8 cellular contexts compared by ENCODE assay signal in the genomic region with DNA sequence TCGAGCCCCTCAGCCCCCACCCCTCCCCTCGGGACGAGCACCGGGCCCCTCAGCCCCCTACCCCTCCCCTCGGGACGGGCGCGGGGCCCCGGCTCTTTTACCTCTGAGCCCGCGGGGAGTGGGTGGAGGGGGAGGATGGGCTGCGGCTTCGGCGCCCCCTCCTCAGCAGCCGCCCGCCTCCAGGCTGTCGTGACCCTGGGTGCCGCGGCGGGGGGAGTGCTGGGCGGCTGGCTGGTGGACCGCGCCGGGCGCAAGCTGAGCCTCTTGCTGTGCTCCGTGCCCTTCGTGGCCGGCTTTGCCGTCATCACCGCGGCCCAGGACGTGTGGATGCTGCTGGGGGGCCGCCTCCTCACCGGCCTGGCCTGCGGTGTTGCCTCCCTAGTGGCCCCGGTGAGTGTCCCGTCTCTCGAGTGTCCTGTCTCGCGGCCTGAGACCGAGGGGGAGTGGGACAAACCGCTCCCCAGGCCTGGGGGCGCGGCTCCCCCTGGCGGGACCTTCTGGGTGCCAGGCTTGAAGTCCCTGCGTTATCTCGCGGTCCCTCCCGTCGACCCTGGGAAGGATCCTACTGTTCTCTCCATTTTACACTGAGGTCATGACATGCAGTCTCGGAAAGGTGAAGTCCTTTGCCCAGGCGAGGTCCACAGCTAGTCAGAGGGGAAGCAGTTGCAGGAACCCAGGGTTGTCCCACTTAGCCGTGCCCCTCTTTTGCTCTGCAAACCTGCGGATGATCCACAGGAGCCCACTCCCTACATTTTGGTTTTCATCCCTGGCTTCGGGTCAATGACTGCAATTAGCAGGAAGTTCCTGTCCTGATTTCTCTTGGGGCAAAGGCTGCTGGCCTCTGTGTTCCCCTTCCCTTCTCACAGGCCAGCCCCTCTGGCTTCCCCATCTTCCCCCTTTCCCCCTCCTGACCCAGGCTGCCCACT. TPM values are rescaled to one million over a fixed set of nuclear protein-coding genes. Genes with fewer than 3 reads are reported as not detected.
DNase-seq lines count a peak whose midpoint lies in the region; ATAC-seq, FAIRE-seq and TF ChIP-seq lines count a peak whose summit lies in the region.

No MANE protein-coding gene starts in this region.

- H3K9me1 ChIP-seq in endothelial cell of umbilical vein (replicated peaks; ENCODE audit: control insufficient read depth, extremely low read depth, insufficient read depth, low read length) = no peaks in the 10 kb centered on the region

- peak in 1 of 2 donors; percentile 13 for ATAC-seq in upper lobe of left lung (ENCODE audit: low FRiP score in 2 of 2)

- H3K9me3 ChIP-seq in endothelial cell of umbilical vein (replicated peaks; ENCODE audit: control insufficient read depth, insufficient read depth, low read length) (no peaks in the 10 kb centered on the region), mononuclear cell (ENCODE audit: low read depth, low read length) (no peaks in the 10 kb centered on the region), upper lobe of left lung (no peaks in the 10 kb centered on the region)

- DNase-seq in CD1c-positive myeloid dendritic cell (ENCODE audit: extremely low spot score) (peak; percentile 22), HT-29 (ENCODE audit: low spot score) (peak; percentile 42), endothelial cell of umbilical vein (ENCODE audit: low read depth, low spot score) (peak; percentile 68), upper lobe of left lung (peak; percentile 43 to 89), Ammon's horn (ENCODE audit: low spot score) (no peak), NCI-H774 (lab: John Stamatoyannopoulos, UW) (no peak)

- no peaks in the 10 kb centered on the region for H4K20me1 ChIP-seq in endothelial cell of umbilical vein (replicated peaks; ENCODE audit: control insufficient read depth, extremely low read depth, insufficient read depth, low read length)

- TF ChIP-seq EP300 in upper lobe of left lung (IDR thresholded peaks at IDR 0.05) = no peak

- no peak for TF ChIP-seq POLR2A in endothelial cell of umbilical vein (IDR thresholded peaks at IDR 0.05; ENCODE audit: low read depth, low read length)
- no peak for TF ChIP-seq POLR2A in upper lobe of left lung (IDR thresholded peaks at IDR 0.05)

- no peaks in the 10 kb centered on the region for H3K79me2 ChIP-seq in endothelial cell of umbilical vein (ENCODE audit: control insufficient read depth, insufficient read depth, low read length)

- H3K4me1 ChIP-seq in endothelial cell of umbilical vein (ENCODE audit: control insufficient read depth, extremely low read depth, insufficient read depth, low read length) (peaks cover 9% of the 10 kb centered on the region), mononuclear cell (ENCODE audit: insufficient read depth, low read length) (peaks cover 17% of the 10 kb centered on the region), upper lobe of left lung (peaks cover 13 to 29% (median 19%) of the 10 kb centered on the region in 4 donors)

- peak overlapping the region; percentile 42 to 85 (median 51) for H3K4me3 ChIP-seq in endothelial cell of umbilical vein (replicated peaks in 1 of 3; ENCODE audit: insufficient read depth in 1 of 3, low read depth in 1 of 3, low read length in 3 of 3)
- peak overlapping the region; percentile 48 for H3K4me3 ChIP-seq in mononuclear cell (ENCODE audit: low read length)
- peak overlapping the region; percentile 79 to 96 (median 94) for H3K4me3 ChIP-seq in upper lobe of left lung

- FAIRE-seq in endothelial cell of umbilical vein (lab: Jason Lieb, UNC) = peak; percentile 80

- CTCF ChIA-PET in endothelial cell of umbilical vein (lab: Charles Lee) = interaction anchor here (0.7 to 3.5 kb wide), 13 partner anchors 9 to 457 kb away, joined by 3 to 19 read pairs (median 7); partner anchors contain the start of gene ZNF79

- intact Hi-C loops in endothelial cell of umbilical vein (cut with micrococcal nuclease) = loop anchor here (1.0 kb wide), 3 partner anchors 26 to 458 kb away; partner anchors contain the start of gene ZNF79

- H3K36me3 ChIP-seq in endothelial cell of umbilical vein (ENCODE audit: control insufficient read depth in 2 of 2, extremely low read depth in 1 of 2, insufficient read depth in 2 of 2, low read length in 2 of 2) (no peaks in the 10 kb centered on the region), upper lobe of left lung (peaks cover 0 to 18% (median 12%) of the 10 kb centered on the region in 4 donors)

- peak overlapping the region; percentile 70 for H3K4me2 ChIP-seq in endothelial cell of umbilical vein (ENCODE audit: insufficient read depth, low read length)

- TF ChIP-seq CTCF in VCaP (conservative IDR thresholded peaks at IDR 0.05) = peak; percentile 76
- TF ChIP-seq CTCF in endothelial cell of umbilical vein (IDR thresholded peaks at IDR 0.05; ENCODE audit: extremely low read depth in 1 of 2, insufficient read depth in 1 of 2, low read depth in 1 of 2, low read length in 2 of 2) = peak; percentile 49 to 73
- peak; percentile 20 to 67 (median 38) for TF ChIP-seq CTCF in upper lobe of left lung (IDR thresholded peaks at IDR 0.05)

- peak overlapping the region; percentile 72 for H2AFZ ChIP-seq in endothelial cell of umbilical vein (ENCODE audit: low read depth, low read length)

- POLR2A ChIA-PET in endothelial cell of umbilical vein (lab: Charles Lee) = no interaction called here

- peak overlapping the region; percentile 38 for H3K9ac ChIP-seq in endothelial cell of umbilical vein (replicated peaks; ENCODE audit: extremely low read depth, insufficient read depth, low read length)

- H3K27ac ChIP-seq in VCaP (peak overlapping the region; percentile 90), endothelial cell of umbilical vein (ENCODE audit: insufficient read depth, low read depth, low read length) (no peak overlapping the region), upper lobe of left lung (peak overlapping the region; percentile 83 to 88 (median 86))

- dilution Hi-C loops in endothelial cell of umbilical vein (cut with MboI; ENCODE audit: extremely low pct_ligation_motif_present, low sequenced_read_pairs) = no loop called here

- H3K27me3 ChIP-seq in endothelial cell of umbilical vein (ENCODE audit: control insufficient read depth in 2 of 2, insufficient read depth in 2 of 2, low read length in 2 of 2) (peaks cover 2 to 4% of the 10 kb centered on the region in 2 experiments), mononuclear cell (ENCODE audit: insufficient read depth, low read length) (peaks cover 15% of the 10 kb centered on the region), upper lobe of left lung (no peaks in the 10 kb centered on the region)

- BruUV-seq in endothelial cell of umbilical vein (replicated peaks; lab: Mats Ljungman, UMichigan) = TSS peak; percentile 36

- 10 to 46% methylated on average over 6 to 24 of the region's 55 CpGs for WGBS in upper lobe of left lung, 2 donors

RNA-seq across cellular contexts. Expression of gene SLC2A8, which starts 1.0 kb away (rescaled TPM):
- 36.2 and 37.5 TPM in 2 replicates for total RNA-seq in HT-29 (2014; rRNA removed; shearing (Covaris generic))
- total RNA-seq in endothelial cell of umbilical vein = 17.0 and 19.3 TPM in 2 replicates
- polyA plus RNA-seq in endothelial cell of umbilical vein = 26.1 and 33.5 TPM in 2 replicates
- polyA plus RNA-seq in endothelial cell of umbilical vein (2011; cell fraction: cytosol; rRNA removed) = 13.7 and 16.7 TPM in 2 replicates
- 24.4 and 33.0 TPM in 2 replicates for polyA plus RNA-seq in endothelial cell of umbilical vein (2011; cell fraction: nucleus; rRNA removed)
- 10.9 and 15.6 TPM in 2 replicates for polyA plus RNA-seq in endothelial cell of umbilical vein (2012)
- 9.5 and 15.3 TPM in 2 replicates for polyA minus RNA-seq in endothelial cell of umbilical vein
- 18.9 TPM for polyA minus RNA-seq in endothelial cell of umbilical vein (2011; cell fraction: cytosol; rRNA and poly(A)+ RNA removed)
- 9.1 and 10.6 TPM in 2 replicates for polyA minus RNA-seq in endothelial cell of umbilical vein (2011; cell fraction: nucleus; rRNA and poly(A)+ RNA removed)
- total RNA-seq in mononuclear cell = 2.2 TPM
- total RNA-seq in upper lobe of left lung = 10 to 100 TPM in 5 of 6 donors, 1 to 10 TPM in 1; 7.0 to 27.4 (median 20.2) TPM

RNA-seq across cellular contexts. Expression of gene ZNF79, which starts 26.2 kb away (rescaled TPM):
- 5.6 and 9.3 TPM in 2 replicates for total RNA-seq in HT-29 (2014; rRNA removed; shearing (Covaris generic))
- 8.9 and 10.6 TPM in 2 replicates for total RNA-seq in endothelial cell of umbilical vein
- polyA plus RNA-seq in endothelial cell of umbilical vein = 6.1 and 6.3 TPM in 2 replicates
- 6.9 and 8.1 TPM in 2 replicates for polyA plus RNA-seq in endothelial cell of umbilical vein (2011; cell fraction: cytosol; rRNA removed)
- 20.1 and 21.6 TPM in 2 replicates for polyA plus RNA-seq in endothelial cell of umbilical vein (2011; cell fraction: nucleus; rRNA removed)
- 6.3 and 8.1 TPM in 2 replicates for polyA plus RNA-seq in endothelial cell of umbilical vein (2012)
- 13.3 and 15.3 TPM in 2 replicates for polyA minus RNA-seq in endothelial cell of umbilical vein
- polyA minus RNA-seq in endothelial cell of umbilical vein (2011; cell fraction: cytosol; rRNA and poly(A)+ RNA removed) = 7.9 TPM
- polyA minus RNA-seq in endothelial cell of umbilical vein (2011; cell fraction: nucleus; rRNA and poly(A)+ RNA removed) = 7.6 and 8.2 TPM in 2 replicates
- 9.7 TPM for total RNA-seq in mononuclear cell
- 10 to 100 TPM in 2 of 6 donors, 1 to 10 TPM in 4; 6.1 to 18.9 (median 9.2) TPM for total RNA-seq in upper lobe of left lung

RNA-seq across cellular contexts. Expression of gene RPL12, which starts 53.2 kb away (rescaled TPM):
- 1,249 and 1,284 TPM in 2 replicates for total RNA-seq in HT-29 (2014; rRNA removed; shearing (Covaris generic))
- total RNA-seq in endothelial cell of umbilical vein (1,231 and 1,361 TPM in 2 replicates), mononuclear cell (2,145 TPM), upper lobe of left lung (1,000 to 10,000 TPM in 4 of 6 donors, 100 to 1,000 TPM in 2; 841 to 1,291 (median 1,060) TPM)
- polyA plus RNA-seq in endothelial cell of umbilical vein = 2,140 and 3,007 TPM in 2 replicates
- 2,997 and 3,263 TPM in 2 replicates for polyA plus RNA-seq in endothelial cell of umbilical vein (2011; cell fraction: cytosol; rRNA removed)
- 604 and 667 TPM in 2 replicates for polyA plus RNA-seq in endothelial cell of umbilical vein (2011; cell fraction: nucleus; rRNA removed)
- 1,827 and 2,215 TPM in 2 replicates for polyA plus RNA-seq in endothelial cell of umbilical vein (2012)
- polyA minus RNA-seq in endothelial cell of umbilical vein = 431 and 482 TPM in 2 replicates
- 1,395 TPM for polyA minus RNA-seq in endothelial cell of umbilical vein (2011; cell fraction: cytosol; rRNA and poly(A)+ RNA removed)
- polyA minus RNA-seq in endothelial cell of umbilical vein (2011; cell fraction: nucleus; rRNA and poly(A)+ RNA removed) = 81.6 and 96.0 TPM in 2 replicates

RNA-seq across cellular contexts. Expression of gene LRSAM1, which starts 53.3 kb away (rescaled TPM):
- 14.9 and 20.6 TPM in 2 replicates for total RNA-seq in HT-29 (2014; rRNA removed; shearing (Covaris generic))
- total RNA-seq in endothelial cell of umbilical vein = 18.5 and 18.9 TPM in 2 replicates
- polyA plus RNA-seq in endothelial cell of umbilical vein = 10.8 and 12.6 TPM in 2 replicates
- 6.9 and 8.6 TPM in 2 replicates for polyA plus RNA-seq in endothelial cell of umbilical vein (2011; cell fraction: cytosol; rRNA removed)
- 27.9 and 32.9 TPM in 2 replicates for polyA plus RNA-seq in endothelial cell of umbilical vein (2011; cell fraction: nucleus; rRNA removed)
- 12.9 and 18.9 TPM in 2 replicates for polyA plus RNA-seq in endothelial cell of umbilical vein (2012)
- polyA minus RNA-seq in endothelial cell of umbilical vein = 9.7 and 13.4 TPM in 2 replicates
- polyA minus RNA-seq in endothelial cell of umbilical vein (2011; cell fraction: cytosol; rRNA and poly(A)+ RNA removed) = 6.0 TPM
- 16.4 and 17.8 TPM in 2 replicates for polyA minus RNA-seq in endothelial cell of umbilical vein (2011; cell fraction: nucleus; rRNA and poly(A)+ RNA removed)
- total RNA-seq in mononuclear cell = 6.8 TPM
- 10 to 100 TPM; 12.9 to 77.5 (median 25.4) TPM for total RNA-seq in upper lobe of left lung

Comparison
In these comparisons a context has a peak if more than half of its experiments do, and no peak if none do; other contexts are left out.
1. DNase-seq: peak in CD1c-positive myeloid dendritic cell (single experiment), HT-29 (single experiment), endothelial cell of umbilical vein (single experiment) and upper lobe of left lung (2 of 2); none in Ammon's horn (single experiment) and NCI-H774 (single experiment).
2. Peak in every context shown above with its lines, with median percentiles within 50 percentile points of each other: CTCF ChIP-seq and H3K4me3 ChIP-seq.